ENCODE assay signal across 13 cellular contexts in the genomic region with DNA sequence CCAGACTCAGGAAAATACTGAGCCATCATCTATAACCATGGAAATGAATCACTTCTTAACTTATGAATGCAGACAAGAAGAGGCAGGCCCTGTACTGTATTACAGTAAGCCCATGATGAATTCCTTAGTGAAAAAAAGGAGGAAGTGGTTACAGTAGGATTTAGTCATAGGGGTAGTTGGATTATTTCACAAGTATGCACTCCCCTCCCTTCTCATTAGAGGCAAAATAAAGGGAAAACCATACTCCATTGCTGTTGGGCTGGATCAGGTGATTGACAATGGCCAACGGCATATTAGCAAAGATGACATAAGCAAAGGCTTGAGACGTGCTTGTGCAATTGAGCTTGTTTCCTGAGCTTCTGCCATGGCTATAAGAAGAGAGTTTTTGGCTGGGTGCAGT.
DNase-seq lines count a peak whose midpoint lies in the region; TF ChIP-seq lines count a peak whose summit lies in the region.
"Had no signal": no experiment of that assay in that cellular context is flagged by ENCODE, and none has a peak within 500 bp of the region (broad histone marks: within the 10 kb centered on the region; RNA-seq: fewer than 3 reads in every experiment).

No MANE protein-coding gene starts in this region.

- CTCF ChIA-PET in CD8-positive, alpha-beta memory T cell (lab: Charles Lee): no interaction called here

- H3K9me3 Mint-ChIP-seq in CD8-positive, alpha-beta memory T cell: peaks cover 0 to 3% (median 0%) of the 10 kb centered on the region in 5 donors

- no peak overlapping the region for H3K27ac ChIP-seq in CD8-positive, alpha-beta memory T cell (ENCODE audit: low read depth, low read length)
- H3K27ac ChIP-seq in tibial artery (no peak overlapping the region), adrenal gland (no peak overlapping the region)
- H3K27ac ChIP-seq: brain microvascular endothelial cell, right atrium auricular region had no signal

- peaks cover 0 to 16% of the 10 kb centered on the region in 2 donors for H3K27me3 Mint-ChIP-seq in CD8-positive, alpha-beta memory T cell

- DNase-seq in EL (peak; percentile 74), NB4 (ENCODE audit: low read depth) (peak; percentile 81), astrocyte of the spinal cord (ENCODE audit: low read depth, low spot score) (peak; percentile 10), non-pigmented ciliary epithelial cell (ENCODE audit: low read depth) (peak; percentile 35), erythroblast (lab: John Stamatoyannopoulos, UW) (no peak), tibial artery (no peak), adrenal gland (no peak)
- no peak for DNase-seq in CD8-positive, alpha-beta memory T cell
- DNase-seq: activated T-cell treated with anti-CD3 and anti-CD28 coated beads, Interleukin-2, amount 50 U/mL, for 72 hours; brain microvascular endothelial cell; NCI-H524; substantia nigra had no signal

- H3K36me3 Mint-ChIP-seq in CD8-positive, alpha-beta memory T cell: no peaks in the 10 kb centered on the region

- TF ChIP-seq CTCF in NB4 (IDR thresholded peaks at IDR 0.05; ENCODE audit: low read depth, low read length) (no peak), astrocyte of the spinal cord (IDR thresholded peaks at IDR 0.05; ENCODE audit: low read depth, low read length) (no peak), tibial artery (IDR thresholded peaks at IDR 0.05) (no peak), adrenal gland (IDR thresholded peaks at IDR 0.05) (no peak)

- no peaks in the 10 kb centered on the region for H3K9me3 ChIP-seq in CD8-positive, alpha-beta memory T cell (ENCODE audit: low read length)
- no peaks in the 10 kb centered on the region for H3K9me3 ChIP-seq in tibial artery
- no peaks in the 10 kb centered on the region for H3K9me3 ChIP-seq in adrenal gland (replicated peaks in 1 of 3)
- H3K9me3 ChIP-seq: right atrium auricular region had no signal

- H3K27me3 ChIP-seq in CD8-positive, alpha-beta memory T cell (ENCODE audit: insufficient read depth, low read length, poor library complexity, severe bottlenecking): no peaks in the 10 kb centered on the region
- no peaks in the 10 kb centered on the region for H3K27me3 ChIP-seq in tibial artery
- peaks cover 6% of the 10 kb centered on the region for H3K27me3 ChIP-seq in adrenal gland
- H3K27me3 ChIP-seq: brain microvascular endothelial cell, right atrium auricular region had no signal

- H3K4me3 Mint-ChIP-seq in CD8-positive, alpha-beta memory T cell: no peak overlapping the region
- H3K4me3 Mint-ChIP-seq: activated T-cell treated with anti-CD3 and anti-CD28 coated beads, Interleukin-2, amount 50 U/mL, for 72 hours had no signal

- no peaks in the 10 kb centered on the region for H3K4me1 Mint-ChIP-seq in CD8-positive, alpha-beta memory T cell

- POLR2A ChIA-PET in CD8-positive, alpha-beta memory T cell (lab: Charles Lee): no interaction called here

- H3K36me3 ChIP-seq in CD8-positive, alpha-beta memory T cell (ENCODE audit: insufficient read depth, low read length): no peaks in the 10 kb centered on the region
- no peaks in the 10 kb centered on the region for H3K36me3 ChIP-seq in tibial artery
- no peaks in the 10 kb centered on the region for H3K36me3 ChIP-seq in adrenal gland (replicated peaks in 1 of 2)
- H3K36me3 ChIP-seq: brain microvascular endothelial cell, right atrium auricular region had no signal

- H3K4me1 ChIP-seq in CD8-positive, alpha-beta memory T cell (ENCODE audit: insufficient read depth, low read length): no peaks in the 10 kb centered on the region
- no peaks in the 10 kb centered on the region for H3K4me1 ChIP-seq in tibial artery
- no peaks in the 10 kb centered on the region for H3K4me1 ChIP-seq in adrenal gland (replicated peaks in 1 of 2)
- H3K4me1 ChIP-seq: right atrium auricular region had no signal

- in situ Hi-C loops in astrocyte of the spinal cord (cut with HindIII; ENCODE audit: low sequenced_read_pairs): no loop called here

- H3K4me3 ChIP-seq in NB4 (ENCODE audit: low read depth, low read length): no peak overlapping the region
- H3K4me3 ChIP-seq in astrocyte of the spinal cord (ENCODE audit: low read depth, low read length): no peak overlapping the region
- H3K4me3 ChIP-seq in CD8-positive, alpha-beta memory T cell (ENCODE audit: low read length): no peak overlapping the region
- H3K4me3 ChIP-seq in tibial artery: no peak overlapping the region
- H3K4me3 ChIP-seq in adrenal gland: no peak overlapping the region
- H3K4me3 ChIP-seq: right atrium auricular region had no signal

- 30 to 84% (median 58%) methylated on average over 2 of the region's 2 CpGs for WGBS in adrenal gland, 4 donors

- no peak for TF ChIP-seq POLR2A in NB4 (IDR thresholded peaks at IDR 0.05; ENCODE audit: extremely low read depth, insufficient read length)
- TF ChIP-seq POLR2A in erythroblast (IDR thresholded peaks at IDR 0.05; ENCODE audit: low read length): no peak
- no peak for TF ChIP-seq POLR2A in adrenal gland (IDR thresholded peaks at IDR 0.05)

- intact Hi-C loops in tibial artery (cut with DNase I; ENCODE audit: low total_unique reads): no loop called here
- intact Hi-C loops in adrenal gland (cut with DNase I): no loop called here

- no peak overlapping the region for H3K27ac Mint-ChIP-seq in CD8-positive, alpha-beta memory T cell
- H3K27ac Mint-ChIP-seq: activated T-cell treated with anti-CD3 and anti-CD28 coated beads, Interleukin-2, amount 50 U/mL, for 72 hours had no signal

Comparison
In these comparisons a context has a peak if more than half of its experiments do, and no peak if none do; other contexts are left out.
1. DNase-seq: peak in EL (single experiment), NB4 (single experiment), astrocyte of the spinal cord (single experiment) and non-pigmented ciliary epithelial cell (single experiment); none in erythroblast (0 of 2), CD8-positive, alpha-beta memory T cell (0 of 5), tibial artery (0 of 2) and adrenal gland (0 of 7).